23 cellular contexts compared by ENCODE assay signal in the genomic region with DNA sequence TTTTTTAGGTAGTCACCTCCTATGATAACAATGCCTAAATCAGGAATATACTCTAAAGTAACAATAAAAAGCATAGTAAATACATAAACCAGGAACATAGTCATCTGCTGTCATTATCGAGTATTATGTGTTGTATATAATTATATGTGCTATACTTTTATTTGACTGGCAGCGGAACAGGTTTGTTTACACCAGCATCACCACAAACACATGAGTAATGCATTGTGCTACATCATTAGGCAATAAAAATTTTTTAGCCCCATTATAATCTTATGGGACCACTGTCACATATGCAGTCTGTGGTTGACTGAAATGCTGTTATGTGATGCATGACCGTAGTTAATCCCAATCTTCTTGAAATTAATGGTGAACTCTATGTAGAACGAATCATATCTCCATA.
DNase-seq lines count a peak whose midpoint lies in the region; ATAC-seq lines count a peak whose summit lies in the region.
"Had no signal": no experiment of that assay in that cellular context is flagged by ENCODE, and none has a peak within 500 bp of the region (broad histone marks: within the 10 kb centered on the region; RNA-seq: fewer than 3 reads in every experiment).

No MANE protein-coding gene starts in this region.

- ATAC-seq in left colon (peak; percentile 40), Right ventricle myocardium inferior (no peak)
- ATAC-seq: GM23338, K562 had no signal

- intact Hi-C loops in left colon (cut with DNase I, micrococcal nuclease), result no loop called here
- intact Hi-C loops in Right ventricle myocardium inferior (cut with DNase I), result no loop called here

- peak; percentile 44 for DNase-seq in DMS53 (lab: John Stamatoyannopoulos, UW)
- no peak for DNase-seq in DMS53 treated with DMSO at 0.1 percent for 48 hours (lab: John Stamatoyannopoulos, UW; ENCODE audit: unreplicated experiment)
- DNase-seq in NCI-H69 (lab: John Stamatoyannopoulos, UW), result peak; percentile 54
- no peak for DNase-seq in left colon
- no peak for DNase-seq in Right ventricle myocardium inferior (ENCODE audit: missing footprints)
- DNase-seq in NCI-H510A (lab: John Stamatoyannopoulos, UW), result no peak
- no peak for DNase-seq in T-helper 2 cell
- DNase-seq: ACHN, BE2C, DMS153, H9, HFFc6, Kasumi-1, MV-4-11, NCI-H1105, NCI-H187 treated with DMSO at 0.1 percent for 48 hours, NCI-H2107, NCI-H774, RPMI8226, SHP77, T-helper 1 cell had no signal

Comparison
In these comparisons a context has a peak if more than half of its experiments do, and no peak if none do; other contexts are left out.
1. DNase-seq: peak in DMS53 (single experiment) and NCI-H69 (single experiment); none in DMS53 treated with DMSO at 0.1 percent for 48 hours (single experiment), left colon (0 of 2), Right ventricle myocardium inferior (single experiment), NCI-H510A (single experiment) and T-helper 2 cell (0 of 5).